1 cellular context compared by ENCODE assay signal in the genomic region with DNA sequence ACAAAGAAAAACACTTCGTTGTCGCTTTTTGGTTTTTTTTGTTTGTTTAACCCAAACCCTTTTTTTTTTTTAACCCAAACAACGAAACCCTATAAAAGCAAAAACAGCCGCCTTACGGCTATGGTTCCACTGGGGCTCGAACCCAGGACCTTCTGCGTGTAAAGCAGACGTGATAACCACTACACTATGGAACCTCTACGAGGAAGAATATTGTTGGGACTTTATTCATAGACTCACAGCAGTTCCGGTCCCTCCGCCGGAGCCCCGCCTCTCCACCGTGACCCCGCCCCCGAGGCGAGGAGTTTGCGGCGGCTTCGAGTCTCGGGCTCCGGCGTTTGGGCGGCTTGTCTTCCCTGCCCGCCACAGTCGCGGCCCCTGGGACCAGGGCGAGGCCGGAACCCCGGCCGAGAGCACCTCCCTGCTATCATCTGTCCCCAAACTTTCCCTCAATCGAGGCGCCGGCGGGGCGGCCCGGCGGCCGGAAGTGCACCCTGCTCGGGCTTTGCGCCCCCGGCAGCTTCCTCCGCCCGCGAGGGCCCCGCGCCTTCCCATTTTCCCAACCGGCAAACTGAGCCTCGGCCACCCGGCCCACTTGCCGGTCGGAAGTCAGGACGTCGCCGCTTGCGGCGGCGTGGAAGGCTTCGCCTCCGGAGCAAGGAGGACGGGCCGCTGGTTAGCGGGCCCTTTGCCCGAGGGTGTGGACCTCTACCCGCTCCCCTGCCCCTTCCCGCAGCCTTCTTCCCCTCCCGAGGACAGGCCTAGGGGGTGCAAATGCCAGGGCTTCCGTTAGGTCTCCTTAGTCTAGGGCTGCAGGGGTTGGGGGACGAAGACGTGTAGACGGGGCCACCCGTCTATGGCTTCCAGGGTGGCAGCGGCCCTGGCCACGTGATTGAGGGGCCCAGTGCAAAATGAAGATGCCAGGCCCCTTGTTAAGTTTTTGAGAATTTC.
TF ChIP-seq lines count a peak whose summit lies in the region.

No MANE protein-coding gene starts in this region.

TF ChIP-seq in K562, 482 proteins besides CTCF, POLR2A, EP300 and RAD21 (continues in another document):
- TF ChIP-seq, protein P1, sequence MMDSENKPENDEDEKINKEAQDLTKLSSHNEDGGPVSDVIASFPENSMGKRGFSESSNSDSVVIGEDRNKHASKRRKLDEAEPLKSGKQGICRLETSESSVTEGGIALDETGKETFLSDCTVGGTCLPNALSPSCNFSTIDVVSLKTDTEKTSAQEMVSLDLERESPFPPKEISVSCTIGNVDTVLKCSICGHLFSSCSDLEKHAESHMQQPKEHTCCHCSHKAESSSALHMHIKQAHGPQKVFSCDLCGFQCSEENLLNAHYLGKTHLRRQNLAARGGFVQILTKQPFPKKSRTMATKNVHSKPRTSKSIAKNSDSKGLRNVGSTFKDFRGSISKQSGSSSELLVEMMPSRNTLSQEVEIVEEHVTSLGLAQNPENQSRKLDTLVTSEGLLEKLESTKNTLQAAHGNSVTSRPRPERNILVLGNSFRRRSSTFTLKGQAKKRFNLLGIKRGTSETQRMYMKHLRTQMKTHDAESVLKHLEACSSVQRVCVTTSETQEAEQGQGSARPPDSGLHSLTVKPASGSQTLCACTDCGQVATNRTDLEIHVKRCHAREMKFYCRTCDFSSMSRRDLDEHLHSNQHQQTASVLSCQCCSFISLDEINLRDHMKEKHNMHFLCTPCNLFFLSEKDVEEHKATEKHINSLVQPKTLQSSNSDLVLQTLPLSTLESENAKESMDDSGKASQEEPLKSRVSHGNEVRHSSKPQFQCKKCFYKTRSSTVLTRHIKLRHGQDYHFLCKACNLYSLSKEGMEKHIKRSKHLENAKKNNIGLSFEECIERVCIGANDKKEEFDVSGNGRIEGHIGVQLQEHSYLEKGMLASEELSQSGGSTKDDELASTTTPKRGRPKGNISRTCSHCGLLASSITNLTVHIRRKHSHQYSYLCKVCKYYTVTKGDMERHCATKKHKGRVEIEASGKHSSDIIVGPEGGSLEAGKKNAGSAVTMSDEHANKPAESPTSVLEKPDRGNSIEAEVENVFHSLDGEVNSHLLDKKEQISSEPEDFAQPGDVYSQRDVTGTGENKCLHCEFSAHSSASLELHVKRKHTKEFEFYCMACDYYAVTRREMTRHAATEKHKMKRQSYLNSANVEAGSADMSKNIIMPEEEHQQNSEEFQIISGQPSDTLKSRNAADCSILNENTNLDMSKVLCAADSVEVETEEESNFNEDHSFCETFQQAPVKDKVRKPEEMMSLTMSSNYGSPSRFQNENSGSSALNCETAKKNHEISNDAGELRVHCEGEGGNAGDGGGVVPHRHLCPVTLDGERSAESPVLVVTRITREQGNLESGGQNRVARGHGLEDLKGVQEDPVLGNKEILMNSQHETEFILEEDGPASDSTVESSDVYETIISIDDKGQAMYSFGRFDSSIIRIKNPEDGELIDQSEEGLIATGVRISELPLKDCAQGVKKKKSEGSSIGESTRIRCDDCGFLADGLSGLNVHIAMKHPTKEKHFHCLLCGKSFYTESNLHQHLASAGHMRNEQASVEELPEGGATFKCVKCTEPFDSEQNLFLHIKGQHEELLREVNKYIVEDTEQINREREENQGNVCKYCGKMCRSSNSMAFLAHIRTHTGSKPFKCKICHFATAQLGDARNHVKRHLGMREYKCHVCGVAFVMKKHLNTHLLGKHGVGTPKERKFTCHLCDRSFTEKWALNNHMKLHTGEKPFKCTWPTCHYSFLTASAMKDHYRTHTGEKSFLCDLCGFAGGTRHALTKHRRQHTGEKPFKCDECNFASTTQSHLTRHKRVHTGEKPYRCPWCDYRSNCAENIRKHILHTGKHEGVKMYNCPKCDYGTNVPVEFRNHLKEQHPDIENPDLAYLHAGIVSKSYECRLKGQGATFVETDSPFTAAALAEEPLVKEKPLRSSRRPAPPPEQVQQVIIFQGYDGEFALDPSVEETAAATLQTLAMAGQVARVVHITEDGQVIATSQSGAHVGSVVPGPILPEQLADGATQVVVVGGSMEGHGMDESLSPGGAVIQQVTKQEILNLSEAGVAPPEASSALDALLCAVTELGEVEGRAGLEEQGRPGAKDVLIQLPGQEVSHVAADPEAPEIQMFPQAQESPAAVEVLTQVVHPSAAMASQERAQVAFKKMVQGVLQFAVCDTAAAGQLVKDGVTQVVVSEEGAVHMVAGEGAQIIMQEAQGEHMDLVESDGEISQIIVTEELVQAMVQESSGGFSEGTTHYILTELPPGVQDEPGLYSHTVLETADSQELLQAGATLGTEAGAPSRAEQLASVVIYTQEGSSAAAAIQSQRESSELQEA (IDR thresholded peaks at IDR 0.05; ENCODE audit: low read depth), result peak; percentile 68
- TF ChIP-seq SRF (CRISPR knock-in tag; IDR thresholded peaks at IDR 0.05) (no peak), BRF1 (IDR thresholded peaks at IDR 0.05; ENCODE audit: borderline replicate concordance, extremely low read depth, insufficient read length) (peak; percentile 30), TOE1 (IDR thresholded peaks at IDR 0.05; ENCODE audit: borderline replicate concordance) (no peak), TOE1 (CRISPR knock-in tag; IDR thresholded peaks at IDR 0.05; ENCODE audit: borderline replicate concordance, low read depth) (no peak), PHF8 (IDR thresholded peaks at IDR 0.05; ENCODE audit: borderline replicate concordance, low read length) (peak; percentile 47; the same call in 1 of the 2 replicates), MAZ (CRISPR knock-in tag; conservative IDR thresholded peaks at IDR 0.05 in 1 of 2, IDR thresholded peaks at IDR 0.05 in 1 of 2) (peak in 1 of 2 experiments; percentile 64; a peak in 3 of 4 replicates), GABPB1 (CRISPR knock-in tag; IDR thresholded peaks at IDR 0.05) (0 out of 2 replicates have a peak, but pooled peaks have one; percentile 29), CREM (IDR thresholded peaks at IDR 0.05; ENCODE audit: low read depth) (peak; percentile 29; the same call in 1 of the 2 replicates), SRSF3 (IDR thresholded peaks at IDR 0.05; ENCODE audit: insufficient read depth, low read length) (no peak), GTF2E2 (tag; IDR thresholded peaks at IDR 0.05) (no peak), ETV5 (CRISPR knock-in tag; IDR thresholded peaks at IDR 0.05; ENCODE audit: low read depth) (peak; percentile 66; the same call in 1 of the 2 replicates), ETV1 (tag; conservative IDR thresholded peaks at IDR 0.05; ENCODE audit: low read depth) (peak; percentile 64), KDM5B (IDR thresholded peaks at IDR 0.05; ENCODE audit: insufficient replicate concordance, low read depth, low read length) (no peak), ZNF274 (IDR thresholded peaks at IDR 0.05; ENCODE audit: borderline replicate concordance, low read depth, low read length) (peak; percentile 54; the same call in 1 of the 2 replicates), LEF1 (IDR thresholded peaks at IDR 0.05) (no peak), HMG20B (CRISPR knock-in tag; IDR thresholded peaks at IDR 0.05) (no peak), SMAD4 (CRISPR knock-in tag; conservative IDR thresholded peaks at IDR 0.05) (peak; percentile 47; the same call in 1 of the 2 replicates), GABPA (tag; conservative IDR thresholded peaks at IDR 0.05; ENCODE audit: low read depth) (peak; percentile 86), POLR2G (IDR thresholded peaks at IDR 0.05; ENCODE audit: low read depth, low read length) (peak; percentile 72), ZNF764 (CRISPR knock-in tag; IDR thresholded peaks at IDR 0.05; ENCODE audit: low read depth) (peak; percentile 79), ELF4 (CRISPR knock-in tag; IDR thresholded peaks at IDR 0.05) (no peak), RNF2 (IDR thresholded peaks at IDR 0.05) (peak; percentile 43; the same call in 1 of the 2 replicates), HMGN3 (IDR thresholded peaks at IDR 0.05; ENCODE audit: borderline replicate concordance, extremely low read depth, insufficient read length, low read depth, low read length) (peak; percentile 30), KDM1A (IDR thresholded peaks at IDR 0.05) (peak in 1 of 2 experiments; percentile 45; a peak in 2 of 4 replicates), GABPB2 (CRISPR knock-in tag; conservative IDR thresholded peaks at IDR 0.05) (no peak), C11orf30 (IDR thresholded peaks at IDR 0.05; ENCODE audit: low read depth) (no peak), MXI1 (IDR thresholded peaks at IDR 0.05; ENCODE audit: low read depth, low read length) (no peak)
- TF ChIP-seq, protein P2, sequence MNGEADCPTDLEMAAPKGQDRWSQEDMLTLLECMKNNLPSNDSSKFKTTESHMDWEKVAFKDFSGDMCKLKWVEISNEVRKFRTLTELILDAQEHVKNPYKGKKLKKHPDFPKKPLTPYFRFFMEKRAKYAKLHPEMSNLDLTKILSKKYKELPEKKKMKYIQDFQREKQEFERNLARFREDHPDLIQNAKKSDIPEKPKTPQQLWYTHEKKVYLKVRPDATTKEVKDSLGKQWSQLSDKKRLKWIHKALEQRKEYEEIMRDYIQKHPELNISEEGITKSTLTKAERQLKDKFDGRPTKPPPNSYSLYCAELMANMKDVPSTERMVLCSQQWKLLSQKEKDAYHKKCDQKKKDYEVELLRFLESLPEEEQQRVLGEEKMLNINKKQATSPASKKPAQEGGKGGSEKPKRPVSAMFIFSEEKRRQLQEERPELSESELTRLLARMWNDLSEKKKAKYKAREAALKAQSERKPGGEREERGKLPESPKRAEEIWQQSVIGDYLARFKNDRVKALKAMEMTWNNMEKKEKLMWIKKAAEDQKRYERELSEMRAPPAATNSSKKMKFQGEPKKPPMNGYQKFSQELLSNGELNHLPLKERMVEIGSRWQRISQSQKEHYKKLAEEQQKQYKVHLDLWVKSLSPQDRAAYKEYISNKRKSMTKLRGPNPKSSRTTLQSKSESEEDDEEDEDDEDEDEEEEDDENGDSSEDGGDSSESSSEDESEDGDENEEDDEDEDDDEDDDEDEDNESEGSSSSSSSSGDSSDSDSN (IDR thresholded peaks at IDR 0.05; ENCODE audit: borderline replicate concordance in 1 of 2, low read depth in 2 of 2, low read length in 2 of 2), result 0 out of 4 replicates have a peak, but pooled peaks of 1 of the 2 experiments have one; percentile 39
- TF ChIP-seq, protein P3, sequence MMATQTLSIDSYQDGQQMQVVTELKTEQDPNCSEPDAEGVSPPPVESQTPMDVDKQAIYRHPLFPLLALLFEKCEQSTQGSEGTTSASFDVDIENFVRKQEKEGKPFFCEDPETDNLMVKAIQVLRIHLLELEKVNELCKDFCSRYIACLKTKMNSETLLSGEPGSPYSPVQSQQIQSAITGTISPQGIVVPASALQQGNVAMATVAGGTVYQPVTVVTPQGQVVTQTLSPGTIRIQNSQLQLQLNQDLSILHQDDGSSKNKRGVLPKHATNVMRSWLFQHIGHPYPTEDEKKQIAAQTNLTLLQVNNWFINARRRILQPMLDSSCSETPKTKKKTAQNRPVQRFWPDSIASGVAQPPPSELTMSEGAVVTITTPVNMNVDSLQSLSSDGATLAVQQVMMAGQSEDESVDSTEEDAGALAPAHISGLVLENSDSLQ (IDR thresholded peaks at IDR 0.05), result no peak
- TF ChIP-seq, protein P4, sequence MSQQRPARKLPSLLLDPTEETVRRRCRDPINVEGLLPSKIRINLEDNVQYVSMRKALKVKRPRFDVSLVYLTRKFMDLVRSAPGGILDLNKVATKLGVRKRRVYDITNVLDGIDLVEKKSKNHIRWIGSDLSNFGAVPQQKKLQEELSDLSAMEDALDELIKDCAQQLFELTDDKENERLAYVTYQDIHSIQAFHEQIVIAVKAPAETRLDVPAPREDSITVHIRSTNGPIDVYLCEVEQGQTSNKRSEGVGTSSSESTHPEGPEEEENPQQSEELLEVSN (IDR thresholded peaks at IDR 0.05; ENCODE audit: borderline replicate concordance in 1 of 2, extremely low read depth in 1 of 2, insufficient read depth in 1 of 2, insufficient read length in 1 of 2, low read depth in 1 of 2, low read length in 1 of 2, poor library complexity in 1 of 2, severe bottlenecking in 1 of 2), result peak in 1 of 2 experiments; percentile 15
- TF ChIP-seq, protein P5, sequence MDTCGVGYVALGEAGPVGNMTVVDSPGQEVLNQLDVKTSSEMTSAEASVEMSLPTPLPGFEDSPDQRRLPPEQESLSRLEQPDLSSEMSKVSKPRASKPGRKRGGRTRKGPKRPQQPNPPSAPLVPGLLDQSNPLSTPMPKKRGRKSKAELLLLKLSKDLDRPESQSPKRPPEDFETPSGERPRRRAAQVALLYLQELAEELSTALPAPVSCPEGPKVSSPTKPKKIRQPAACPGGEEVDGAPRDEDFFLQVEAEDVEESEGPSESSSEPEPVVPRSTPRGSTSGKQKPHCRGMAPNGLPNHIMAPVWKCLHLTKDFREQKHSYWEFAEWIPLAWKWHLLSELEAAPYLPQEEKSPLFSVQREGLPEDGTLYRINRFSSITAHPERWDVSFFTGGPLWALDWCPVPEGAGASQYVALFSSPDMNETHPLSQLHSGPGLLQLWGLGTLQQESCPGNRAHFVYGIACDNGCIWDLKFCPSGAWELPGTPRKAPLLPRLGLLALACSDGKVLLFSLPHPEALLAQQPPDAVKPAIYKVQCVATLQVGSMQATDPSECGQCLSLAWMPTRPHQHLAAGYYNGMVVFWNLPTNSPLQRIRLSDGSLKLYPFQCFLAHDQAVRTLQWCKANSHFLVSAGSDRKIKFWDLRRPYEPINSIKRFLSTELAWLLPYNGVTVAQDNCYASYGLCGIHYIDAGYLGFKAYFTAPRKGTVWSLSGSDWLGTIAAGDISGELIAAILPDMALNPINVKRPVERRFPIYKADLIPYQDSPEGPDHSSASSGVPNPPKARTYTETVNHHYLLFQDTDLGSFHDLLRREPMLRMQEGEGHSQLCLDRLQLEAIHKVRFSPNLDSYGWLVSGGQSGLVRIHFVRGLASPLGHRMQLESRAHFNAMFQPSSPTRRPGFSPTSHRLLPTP (IDR thresholded peaks at IDR 0.05; ENCODE audit: borderline replicate concordance, extremely low read depth, insufficient read length), result peak; percentile 74
- TF ChIP-seq, protein P6, sequence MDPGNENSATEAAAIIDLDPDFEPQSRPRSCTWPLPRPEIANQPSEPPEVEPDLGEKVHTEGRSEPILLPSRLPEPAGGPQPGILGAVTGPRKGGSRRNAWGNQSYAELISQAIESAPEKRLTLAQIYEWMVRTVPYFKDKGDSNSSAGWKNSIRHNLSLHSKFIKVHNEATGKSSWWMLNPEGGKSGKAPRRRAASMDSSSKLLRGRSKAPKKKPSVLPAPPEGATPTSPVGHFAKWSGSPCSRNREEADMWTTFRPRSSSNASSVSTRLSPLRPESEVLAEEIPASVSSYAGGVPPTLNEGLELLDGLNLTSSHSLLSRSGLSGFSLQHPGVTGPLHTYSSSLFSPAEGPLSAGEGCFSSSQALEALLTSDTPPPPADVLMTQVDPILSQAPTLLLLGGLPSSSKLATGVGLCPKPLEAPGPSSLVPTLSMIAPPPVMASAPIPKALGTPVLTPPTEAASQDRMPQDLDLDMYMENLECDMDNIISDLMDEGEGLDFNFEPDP (CRISPR knock-in tag; IDR thresholded peaks at IDR 0.05), result no peak
- TF ChIP-seq, protein P7, sequence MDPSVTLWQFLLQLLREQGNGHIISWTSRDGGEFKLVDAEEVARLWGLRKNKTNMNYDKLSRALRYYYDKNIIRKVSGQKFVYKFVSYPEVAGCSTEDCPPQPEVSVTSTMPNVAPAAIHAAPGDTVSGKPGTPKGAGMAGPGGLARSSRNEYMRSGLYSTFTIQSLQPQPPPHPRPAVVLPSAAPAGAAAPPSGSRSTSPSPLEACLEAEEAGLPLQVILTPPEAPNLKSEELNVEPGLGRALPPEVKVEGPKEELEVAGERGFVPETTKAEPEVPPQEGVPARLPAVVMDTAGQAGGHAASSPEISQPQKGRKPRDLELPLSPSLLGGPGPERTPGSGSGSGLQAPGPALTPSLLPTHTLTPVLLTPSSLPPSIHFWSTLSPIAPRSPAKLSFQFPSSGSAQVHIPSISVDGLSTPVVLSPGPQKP (CRISPR knock-in tag; IDR thresholded peaks at IDR 0.05), result no peak
